ENCODE assay signal across 2 cellular contexts in the genomic region with DNA sequence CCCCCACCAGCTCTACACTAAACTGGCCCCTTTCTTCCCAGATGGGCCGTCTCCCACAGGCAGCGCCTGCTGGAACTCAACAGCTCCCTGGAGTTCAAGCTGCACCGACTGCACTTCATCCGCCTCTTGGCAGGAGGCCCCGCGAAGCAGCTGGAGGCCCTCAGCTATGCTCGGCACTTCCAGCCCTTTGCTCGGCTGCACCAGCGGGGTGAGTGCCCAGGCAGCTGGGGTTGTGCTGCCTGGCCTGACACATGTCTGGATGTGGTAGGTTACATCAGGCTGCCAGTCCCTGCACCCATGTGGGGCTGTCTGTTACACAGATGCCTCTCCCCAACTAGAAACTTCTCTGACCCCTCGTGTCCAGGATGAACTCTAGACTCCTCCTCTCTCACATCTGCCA.
A peak's percentile ranks its signal among the peaks of the same experiment; 100 is the strongest.
TF ChIP-seq lines count a peak whose summit lies in the region.

No MANE protein-coding gene starts in this region.

TF ChIP-seq in H1, 55 proteins besides CTCF, POLR2A, EP300 and RAD21:
- TF ChIP-seq SP1 (IDR thresholded peaks at IDR 0.05; ENCODE audit: low read depth, low read length) (no peak), POLR2AphosphoS5 (IDR thresholded peaks at IDR 0.05; ENCODE audit: low read depth, low read length) (peak; percentile 8; the same call in 1 of the 2 replicates)

TF ChIP-seq in GM12891, 5 proteins besides CTCF, POLR2A, EP300 and RAD21:
- TF ChIP-seq POLR2AphosphoS5 (IDR thresholded peaks at IDR 0.05; ENCODE audit: low read depth, low read length) (no peak), PAX5 (IDR thresholded peaks at IDR 0.05; ENCODE audit: insufficient read depth, low read length, severe bottlenecking) (no peak), TAF1 (IDR thresholded peaks at IDR 0.05; ENCODE audit: low read depth, low read length) (no peak), SPI1 (IDR thresholded peaks at IDR 0.05; ENCODE audit: low read depth, low read length) (no peak), POU2F2 (IDR thresholded peaks at IDR 0.05; ENCODE audit: low read depth, low read length) (no peak)
